22 cellular contexts compared by ENCODE assay signal in genomic region chr3:178785961-178786360, GRCh38.
"Had no signal": no experiment of that assay in that cellular context is flagged by ENCODE, and none has a peak within 500 bp of the region (broad histone marks: within the 10 kb centered on the region; RNA-seq: fewer than 3 reads in every experiment).

No MANE protein-coding gene starts in this region.

- H3K4me3 ChIP-seq: cardiac muscle cell, hepatocyte, left ventricle myocardium inferior, ovary, prostate gland, tibial artery had no signal

- ATAC-seq: activated T-cell treated with anti-CD3 and anti-CD28 coated beads, Interleukin-2, amount 50 U/mL, for 4 hours; natural killer cell treated with Interleukin-12 subunit alpha and Interleukin-12 subunit beta and Interleukin-15 and Interleukin-18, amount 100 ng/mL, for 72 hours; right cardiac atrium; WTC11 had no signal

- DNase-seq: activated CD4-positive, alpha-beta T cell treated with anti-CD3 and anti-CD28 coated beads, Interleukin-2, amount 50 U/mL, for 4 hours; activated CD8-positive, alpha-beta memory T cell treated with anti-CD3 and anti-CD28 coated beads, Interleukin-2, amount 50 U/mL, for 48 hours; activated naive CD4-positive, alpha-beta T cell treated with Interleukin-2 at 50 U/mL for 16 hours; activated naive CD8-positive, alpha-beta T cell treated with anti-CD3 and anti-CD28 coated beads for 36 hours; activated T-cell treated with anti-CD3 and anti-CD28 coated beads, Interleukin-2, amount 50 U/mL, for 4 hours; amniotic stem cell; cortex of kidney; endodermal cell; glutamatergic neuron; kidney glomerular epithelial cell; left ventricle myocardium inferior; ovary; right cardiac atrium; stimulated activated CD4-positive, alpha-beta T cell treated with anti-CD3 and anti-CD28 coated beads, Interleukin-12 subunit alpha, Interleukin-12 subunit beta, amount 100 ng/mL, for 4 hours; stimulated activated CD4-positive, alpha-beta T cell treated with anti-CD3 and anti-CD28 coated beads, Interleukin-4, amount 100 ng/mL, for 4 hours; T-helper 9 cell; tibial artery had no signal
